In genomic region chr2:43186679-43187374, GRCh38 we compare ENCODE assay signal across 10 cellular contexts. TPM values are rescaled to one million over a fixed set of nuclear protein-coding genes. Genes with fewer than 3 reads are reported as not detected.
DNase-seq lines count a peak whose midpoint lies in the region; ATAC-seq and TF ChIP-seq lines count a peak whose summit lies in the region.
"Had no signal": no experiment of that assay in that cellular context is flagged by ENCODE, and none has a peak within 500 bp of the region (broad histone marks: within the 10 kb centered on the region; RNA-seq: fewer than 3 reads in every experiment).

No MANE protein-coding gene starts in this region.

- H3K9me3 ChIP-seq in HUES6 (ENCODE audit: control insufficient read depth, insufficient read depth, low read depth, low read length) (no peaks in the 10 kb centered on the region), mesenchymal stem cell (ENCODE audit: control insufficient read depth, low read length) (no peaks in the 10 kb centered on the region), tibial nerve (no peaks in the 10 kb centered on the region)
- H3K9me3 ChIP-seq: tibial artery had no signal

- H3K9ac ChIP-seq in HUES6 (ENCODE audit: low read length) (peak overlapping the region; percentile 49), mesenchymal stem cell (ENCODE audit: low read length) (no peak overlapping the region)

- DNase-seq in cerebellar cortex (ENCODE audit: low spot score) = peak; percentile 41
- DNase-seq in mesenchymal stem cell = no peak
- peak in 1 of 2 donors; percentile 48 for DNase-seq in tibial nerve (ENCODE audit: low spot score in 2 of 2)
- DNase-seq in activated T-cell treated with anti-CD3 and anti-CD28 coated beads, Interleukin-2, amount 50 U/mL, for 1 hour = no peak
- DNase-seq in AG08395 (ENCODE audit: low spot score) = no peak
- DNase-seq: brain microvascular endothelial cell, NCI-H146 had no signal

- no peak for TF ChIP-seq POLR2A in tibial nerve (IDR thresholded peaks at IDR 0.05)

- peak overlapping the region in 1 of 2 experiments; percentile 53 for H3K4ac ChIP-seq in mesenchymal stem cell (ENCODE audit: low read depth in 1 of 2, low read length in 2 of 2)

- TF ChIP-seq CTCF in tibial nerve (IDR thresholded peaks at IDR 0.05) = no peak

- no peak overlapping the region for H3K4me2 ChIP-seq in mesenchymal stem cell (ENCODE audit: low read length, poor library complexity, severe bottlenecking)

- H3K4me3 ChIP-seq in HUES6 (ENCODE audit: low read depth, low read length) (no peak overlapping the region), mesenchymal stem cell (ENCODE audit: insufficient read depth in 1 of 2, low read depth in 1 of 2, low read length in 2 of 2) (no peak overlapping the region), tibial nerve (no peak overlapping the region)
- H3K4me3 ChIP-seq: tibial artery had no signal

- H2AK5ac ChIP-seq in mesenchymal stem cell (ENCODE audit: low read length, severe bottlenecking) = peak overlapping the region; percentile 71

- no peak for TF ChIP-seq EP300 in tibial nerve (IDR thresholded peaks at IDR 0.05)

- peak overlapping the region; percentile 76 to 79 for H2BK12ac ChIP-seq in mesenchymal stem cell (ENCODE audit: low read length in 2 of 2)

- H3K4me1 ChIP-seq in HUES6 (ENCODE audit: control insufficient read depth, insufficient read depth, low read length) (peaks cover 47% of the 10 kb centered on the region), mesenchymal stem cell (ENCODE audit: control insufficient read depth, insufficient read depth, low read depth, low read length) (peaks cover 29% of the 10 kb centered on the region), tibial nerve (peaks cover 0 to 15% (median 6%) of the 10 kb centered on the region in 4 donors)
- H3K4me1 ChIP-seq: tibial artery had no signal

- no peak overlapping the region for H2BK120ac ChIP-seq in mesenchymal stem cell (ENCODE audit: low read depth, low read length)

- ATAC-seq in HG02870 (IDR thresholded peaks at IDR 0.05; ENCODE audit: unreplicated experiment) = no peak

- peak overlapping the region; percentile 33 to 74 for H3K18ac ChIP-seq in mesenchymal stem cell (ENCODE audit: low read depth in 1 of 2, low read length in 2 of 2)

- H3K36me3 ChIP-seq in HUES6 (ENCODE audit: control insufficient read depth, insufficient read depth, low read length) (no peaks in the 10 kb centered on the region), mesenchymal stem cell (ENCODE audit: control insufficient read depth in 1 of 2, insufficient read depth in 2 of 2, low read depth in 1 of 2, low read length in 2 of 2) (no peaks in the 10 kb centered on the region), tibial nerve (no peaks in the 10 kb centered on the region)
- H3K36me3 ChIP-seq: brain microvascular endothelial cell, tibial artery had no signal

- H3K79me1 ChIP-seq in mesenchymal stem cell (replicated peaks; ENCODE audit: low read length, poor library complexity, severe bottlenecking) = no peaks in the 10 kb centered on the region

- H4K91ac ChIP-seq in mesenchymal stem cell (ENCODE audit: low read length) = no peak overlapping the region

- H3K14ac ChIP-seq in mesenchymal stem cell (ENCODE audit: low read length in 2 of 2) = peak overlapping the region in 1 of 2 experiments; percentile 51

- no peaks in the 10 kb centered on the region for H3K27me3 ChIP-seq in HUES6 (ENCODE audit: control insufficient read depth, insufficient read depth, low read length)
- no peaks in the 10 kb centered on the region for H3K27me3 ChIP-seq in mesenchymal stem cell (ENCODE audit: control insufficient read depth in 1 of 2, insufficient read depth in 1 of 2, low read length in 2 of 2)
- H3K27me3 ChIP-seq in tibial nerve = no peaks in the 10 kb centered on the region
- H3K27me3 ChIP-seq: brain microvascular endothelial cell, tibial artery had no signal

- 71% methylated on average over 11 of the region's 12 CpGs for WGBS in mesenchymal stem cell
- 53 to 66% methylated on average over 9 to 10 of the region's 12 CpGs for WGBS in tibial nerve, 2 donors

- H2BK5ac ChIP-seq in mesenchymal stem cell (ENCODE audit: low read depth, low read length, poor library complexity, severe bottlenecking) = no peak overlapping the region

- H2BK15ac ChIP-seq in mesenchymal stem cell (ENCODE audit: low read depth, poor library complexity, severe bottlenecking) = peak overlapping the region; percentile 91

- H3K27ac ChIP-seq in HUES6 (ENCODE audit: low read depth, low read length) (peak overlapping the region; percentile 74), mesenchymal stem cell (ENCODE audit: low read length, poor library complexity, severe bottlenecking) (no peak overlapping the region), tibial nerve (peak overlapping the region in 3 of 4 donors; percentile 66 to 71 (median 67))
- H3K27ac ChIP-seq: brain microvascular endothelial cell, tibial artery had no signal

- no peak overlapping the region for H3K23ac ChIP-seq in mesenchymal stem cell (ENCODE audit: low read length in 2 of 2)

- peak overlapping the region; percentile 28 for H4K8ac ChIP-seq in mesenchymal stem cell (ENCODE audit: low read length)

- no peak overlapping the region for H2AFZ ChIP-seq in mesenchymal stem cell (ENCODE audit: low read depth, low read length)

RNA-seq across cellular contexts. Expression of gene ZFP36L2, which starts 39.6 kb away (rescaled TPM):
- polyA plus RNA-seq in mesenchymal stem cell (2013, experiment 1 of 2) = 88.2 TPM
- polyA plus RNA-seq in mesenchymal stem cell (2013, experiment 2 of 2) = 85.9 TPM
- 100 to 1,000 TPM in 3 of 4 donors, 10 to 100 TPM in 1; 90.0 to 141 (median 116) TPM for total RNA-seq in tibial nerve
